In genomic region chr2:20966061-20966460, GRCh38 we compare ENCODE assay signal across 28 cellular contexts.
"Had no signal": no experiment of that assay in that cellular context is flagged by ENCODE, and none has a peak within 500 bp of the region (broad histone marks: within the 10 kb centered on the region; RNA-seq: fewer than 3 reads in every experiment).

No MANE protein-coding gene starts in this region.

- H3K27me3 ChIP-seq: gastrocnemius medialis, pancreas had no signal

- H3K9me3 Mint-ChIP-seq: activated CD8-positive, alpha-beta T cell treated with anti-CD3 and anti-CD28 coated beads for 36 hours; activated T-cell treated with anti-CD3 and anti-CD28 coated beads, Interleukin-2, amount 50 U/mL, for 4 hours; activated T-helper 17 cell treated with anti-CD3 and anti-CD28 coated beads, Interleukin-2, amount 50 U/mL, for 72 hours; central memory CD8-positive, alpha-beta T cell; effector memory CD8-positive, alpha-beta T cell; naive B cell; nephron progenitor cell had no signal

- H3K4me1 Mint-ChIP-seq: activated T-helper 17 cell treated with anti-CD3 and anti-CD28 coated beads, Interleukin-2, amount 50 U/mL, for 72 hours; central memory CD8-positive, alpha-beta T cell; naive B cell; T-helper 17 cell had no signal

- H3K27ac Mint-ChIP-seq: activated CD8-positive, alpha-beta T cell treated with anti-CD3 and anti-CD28 coated beads for 36 hours; activated T-helper 17 cell treated with anti-CD3 and anti-CD28 coated beads, Interleukin-2, amount 50 U/mL, for 72 hours; effector memory CD8-positive, alpha-beta T cell; naive B cell; nephron progenitor cell; T-helper 17 cell had no signal

- H3K9me3 ChIP-seq: breast epithelium, gastrocnemius medialis, neutrophil, pancreas, prostate gland, transverse colon had no signal

- H3K36me3 ChIP-seq: breast epithelium, gastrocnemius medialis, neutrophil, pancreas, prostate gland, transverse colon had no signal

- H3K4me1 ChIP-seq: breast epithelium, pancreas, prostate gland, transverse colon had no signal

- ATAC-seq: activated CD8-positive, alpha-beta T cell treated with anti-CD3 and anti-CD28 coated beads for 36 hours; activated T-cell treated with anti-CD3 and anti-CD28 coated beads, Interleukin-2, amount 50 U/mL, for 4 hours; activated T-helper 17 cell treated with anti-CD3 and anti-CD28 coated beads, Interleukin-2, amount 50 U/mL, for 72 hours; effector memory CD8-positive, alpha-beta T cell; esophagus mucosa; gastrocnemius medialis; left cardiac atrium; left ventricle myocardium superior; pancreas; SK-N-SH treated with all-trans-retinoic acid at 6 μM for 48 hours; T-helper 17 cell had no signal

- H3K27ac ChIP-seq: breast epithelium, gastrocnemius medialis, hepatocyte, neutrophil, pancreas, prostate gland, transverse colon had no signal

- H3K4me3 Mint-ChIP-seq: activated CD8-positive, alpha-beta T cell treated with anti-CD3 and anti-CD28 coated beads for 36 hours; activated T-cell treated with anti-CD3 and anti-CD28 coated beads, Interleukin-2, amount 50 U/mL, for 4 hours; activated T-helper 17 cell treated with anti-CD3 and anti-CD28 coated beads, Interleukin-2, amount 50 U/mL, for 72 hours; central memory CD8-positive, alpha-beta T cell; effector memory CD8-positive, alpha-beta T cell; nephron progenitor cell; T-helper 17 cell had no signal

- H3K36me3 Mint-ChIP-seq: naive B cell had no signal

- H3K4me3 ChIP-seq: breast epithelium, gastrocnemius medialis, hepatocyte, pancreas, prostate gland, transverse colon had no signal

- DNase-seq: activated CD4-positive, alpha-beta T cell treated with anti-CD3 and anti-CD28 coated beads, Interleukin-2, amount 50 U/mL, for 1 hour; activated CD4-positive, CD25-positive, alpha-beta regulatory T cell treated with anti-CD3 and anti-CD28 coated beads, Interleukin-2, amount 50 U/mL, for 72 hours; activated CD8-positive, alpha-beta T cell treated with anti-CD3 and anti-CD28 coated beads for 36 hours; activated gamma-delta T cell treated with Interleukin-2 at 50 U/mL for 16 hours; activated naive CD4-positive, alpha-beta T cell treated with anti-CD3 and anti-CD28 coated beads, Interleukin-2, amount 50 U/mL, for 16 hours; activated T-cell treated with anti-CD3 and anti-CD28 coated beads, Interleukin-2, amount 50 U/mL, for 4 hours; amygdala; effector memory CD8-positive, alpha-beta T cell; gastrocnemius medialis; left cardiac atrium; left ventricle myocardium superior; naive B cell; nephron progenitor cell; pancreas; stimulated activated CD4-positive, alpha-beta T cell treated with anti-CD3 and anti-CD28 coated beads, Interleukin-15, amount 100 ng/mL, for 24 hours; stimulated activated CD4-positive, alpha-beta T cell treated with anti-CD3 and anti-CD28 coated beads, Interleukin-2, amount 100 ng/mL, for 24 hours; stimulated activated naive CD4-positive, alpha-beta T cell treated with Interleukin-2 at 50 U/mL for 16 hours; T-helper 17 cell; T1000; transverse colon had no signal
